Comparison of ENCODE assay signal across 8 cellular contexts in genomic region chr16:426906-427249, GRCh38. TPM values are rescaled to one million over a fixed set of nuclear protein-coding genes. Genes with fewer than 3 reads are reported as not detected.
DNase-seq lines count a peak whose midpoint lies in the region; ATAC-seq and TF ChIP-seq lines count a peak whose summit lies in the region.

No MANE protein-coding gene starts in this region.

- DNase-seq in activated CD4-positive, alpha-beta T cell treated with anti-CD3 and anti-CD28 coated beads, Interleukin-2, amount 10 ng/mL, durations not matched to agents 7 days and 5 days = no peak
- DNase-seq in activated CD4-positive, alpha-beta T cell treated with anti-CD3 and anti-CD28 coated beads, Interleukin-2, amount 50 U/mL, for 48 hours = no peak
- DNase-seq in activated naive CD8-positive, alpha-beta T cell treated with anti-CD3 and anti-CD28 coated beads, Interleukin-2, amount 10 ng/mL, durations not matched to agents 7 days and 5 days = no peak
- DNase-seq in tibial nerve (ENCODE audit: low spot score in 2 of 2) (peak in 1 of 2 donors; percentile 14), UCSD-AML1 (lab: John Stamatoyannopoulos, UW; ENCODE audit: unreplicated experiment) (no peak), dermis blood vessel endothelial cell (no peak), cerebellar cortex (ENCODE audit: low spot score) (no peak)

- TF ChIP-seq RAD21 in liver (IDR thresholded peaks at IDR 0.05) = no peak

- CTCF ChIA-PET in activated CD4-positive, alpha-beta T cell treated with anti-CD3 and anti-CD28 coated beads, Interleukin-2, amount 10 ng/mL, durations not matched to agents 7 days and 5 days (lab: Charles Lee) = no interaction called here

- POLR2A ChIA-PET in activated CD4-positive, alpha-beta T cell treated with anti-CD3 and anti-CD28 coated beads, Interleukin-2, amount 10 ng/mL, durations not matched to agents 7 days and 5 days (lab: Charles Lee) = no interaction called here
- POLR2A ChIA-PET in activated naive CD8-positive, alpha-beta T cell treated with anti-CD3 and anti-CD28 coated beads, Interleukin-2, amount 10 ng/mL, durations not matched to agents 7 days and 5 days (lab: Charles Lee) = interaction anchor here (0.9 to 2.4 kb wide), 2 partner anchors 26 to 99 kb away, joined by 3 to 13 read pairs; partner anchors contain the start of gene DECR2

- no peak for TF ChIP-seq POLR2A in tibial nerve (IDR thresholded peaks at IDR 0.05)

- peaks cover 5% of the 10 kb centered on the region for H3K36me3 Mint-ChIP-seq in activated CD4-positive, alpha-beta T cell treated with anti-CD3 and anti-CD28 coated beads, Interleukin-2, amount 10 ng/mL, durations not matched to agents 7 days and 5 days (ENCODE audit: low read depth)
- peaks cover 6% of the 10 kb centered on the region for H3K36me3 Mint-ChIP-seq in activated naive CD8-positive, alpha-beta T cell treated with anti-CD3 and anti-CD28 coated beads, Interleukin-2, amount 10 ng/mL, durations not matched to agents 7 days and 5 days

- ATAC-seq in activated naive CD8-positive, alpha-beta T cell treated with anti-CD3 and anti-CD28 coated beads, Interleukin-2, amount 10 ng/mL, durations not matched to agents 7 days and 5 days (ENCODE audit: low read depth) = no peak

- H3K9me3 ChIP-seq in liver (ENCODE audit: control insufficient read depth in 4 of 4, low read length in 3 of 4) (no peaks in the 10 kb centered on the region), tibial nerve (no peaks in the 10 kb centered on the region)

- no peak for TF ChIP-seq CTCF in liver (IDR thresholded peaks at IDR 0.05; ENCODE audit: low read depth, low read length, missing input control)
- TF ChIP-seq CTCF in tibial nerve (IDR thresholded peaks at IDR 0.05) = no peak

- H3K27ac Mint-ChIP-seq in activated CD4-positive, alpha-beta T cell treated with anti-CD3 and anti-CD28 coated beads, Interleukin-2, amount 10 ng/mL, durations not matched to agents 7 days and 5 days = peak overlapping the region; percentile 48
- peak overlapping the region; percentile 30 for H3K27ac Mint-ChIP-seq in activated naive CD8-positive, alpha-beta T cell treated with anti-CD3 and anti-CD28 coated beads, Interleukin-2, amount 10 ng/mL, durations not matched to agents 7 days and 5 days

- H3K36me3 ChIP-seq in liver (ENCODE audit: control insufficient read depth in 4 of 4, insufficient read depth in 3 of 4, low read depth in 1 of 4, low read length in 3 of 4) (no peaks in the 10 kb centered on the region), tibial nerve (peaks cover 0 to 5% (median 0%) of the 10 kb centered on the region in 3 donors)

- H3K4me1 ChIP-seq in liver (ENCODE audit: control insufficient read depth in 4 of 4, insufficient read depth in 4 of 4, low read length in 3 of 4) (peaks cover 5 to 25% (median 19%) of the 10 kb centered on the region in 4 donors), tibial nerve (peaks cover 0 to 41% (median 20%) of the 10 kb centered on the region in 4 donors)

- H3K9me3 Mint-ChIP-seq in activated CD4-positive, alpha-beta T cell treated with anti-CD3 and anti-CD28 coated beads, Interleukin-2, amount 10 ng/mL, durations not matched to agents 7 days and 5 days = no peaks in the 10 kb centered on the region
- H3K9me3 Mint-ChIP-seq in activated naive CD8-positive, alpha-beta T cell treated with anti-CD3 and anti-CD28 coated beads, Interleukin-2, amount 10 ng/mL, durations not matched to agents 7 days and 5 days = no peaks in the 10 kb centered on the region

- peaks cover 28% of the 10 kb centered on the region for H3K4me1 Mint-ChIP-seq in activated CD4-positive, alpha-beta T cell treated with anti-CD3 and anti-CD28 coated beads, Interleukin-2, amount 10 ng/mL, durations not matched to agents 7 days and 5 days
- H3K4me1 Mint-ChIP-seq in activated naive CD8-positive, alpha-beta T cell treated with anti-CD3 and anti-CD28 coated beads, Interleukin-2, amount 10 ng/mL, durations not matched to agents 7 days and 5 days = peaks cover 22% of the 10 kb centered on the region

- H3K9ac ChIP-seq in liver (ENCODE audit: low read depth in 1 of 2, low read length in 2 of 2) = peak overlapping the region in 1 of 2 donors; percentile 3

- H3K27ac ChIP-seq in liver (ENCODE audit: low read depth in 1 of 2, low read length in 2 of 2) (no peak overlapping the region), tibial nerve (peak overlapping the region in 3 of 4 donors; percentile 21 to 98 (median 32))

- 46% methylated on average over 13 of the region's 13 CpGs for WGBS in liver
- WGBS in tibial nerve, 2 donors = 2 to 5% methylated on average over 11 to 13 of the region's 13 CpGs

- H3K4me3 Mint-ChIP-seq in activated CD4-positive, alpha-beta T cell treated with anti-CD3 and anti-CD28 coated beads, Interleukin-2, amount 10 ng/mL, durations not matched to agents 7 days and 5 days = peak overlapping the region; percentile 69
- H3K4me3 Mint-ChIP-seq in activated naive CD8-positive, alpha-beta T cell treated with anti-CD3 and anti-CD28 coated beads, Interleukin-2, amount 10 ng/mL, durations not matched to agents 7 days and 5 days = peak overlapping the region; percentile 72

- TF ChIP-seq EP300 in tibial nerve (IDR thresholded peaks at IDR 0.05) = no peak

- H3K4me3 ChIP-seq in liver (ENCODE audit: low read depth in 1 of 3, low read length in 3 of 3) (peak overlapping the region; percentile 43 to 88 (median 73)), tibial nerve (peak overlapping the region; percentile 42 to 88 (median 66))

- H3K27me3 Mint-ChIP-seq in activated CD4-positive, alpha-beta T cell treated with anti-CD3 and anti-CD28 coated beads, Interleukin-2, amount 10 ng/mL, durations not matched to agents 7 days and 5 days = peaks cover 11% of the 10 kb centered on the region
- H3K27me3 Mint-ChIP-seq in activated naive CD8-positive, alpha-beta T cell treated with anti-CD3 and anti-CD28 coated beads, Interleukin-2, amount 10 ng/mL, durations not matched to agents 7 days and 5 days = peaks cover 14% of the 10 kb centered on the region

- H3K27me3 ChIP-seq in liver (ENCODE audit: control insufficient read depth in 4 of 4, insufficient read depth in 4 of 4, low read length in 3 of 4) (no peaks in the 10 kb centered on the region), tibial nerve (no peaks in the 10 kb centered on the region)

TF ChIP-seq in liver, 16 proteins besides CTCF, POLR2A, EP300 and RAD21 (continues in another document):
- no peak for TF ChIP-seq RXRA (IDR thresholded peaks at IDR 0.05)
- TF ChIP-seq JUND (IDR thresholded peaks at IDR 0.05) = no peak
- TF ChIP-seq GABPA (IDR thresholded peaks at IDR 0.05 in 1 of 2, conservative IDR thresholded peaks at IDR 0.05 in 1 of 2) = no peak
- no peak for TF ChIP-seq MAX (IDR thresholded peaks at IDR 0.05)
- TF ChIP-seq YY1 (IDR thresholded peaks at IDR 0.05) = no peak
- no peak for TF ChIP-seq NR2F2 (IDR thresholded peaks at IDR 0.05)
- no peak for TF ChIP-seq FOXA1 (IDR thresholded peaks at IDR 0.05)
- no peak for TF ChIP-seq ATF3 (IDR thresholded peaks at IDR 0.05)
- TF ChIP-seq TAF1 (conservative IDR thresholded peaks at IDR 0.05) = no peak

RNA-seq across cellular contexts. Expression of gene RAB11FIP3, which starts 1.4 kb away (rescaled TPM):
- 10 to 100 TPM; 22.7 to 26.0 TPM for total RNA-seq in activated CD4-positive, alpha-beta T cell treated with anti-CD3 and anti-CD28 coated beads, Interleukin-2, amount 10 ng/mL, durations not matched to agents 7 days and 5 days
- total RNA-seq in activated naive CD8-positive, alpha-beta T cell treated with anti-CD3 and anti-CD28 coated beads, Interleukin-2, amount 10 ng/mL, durations not matched to agents 7 days and 5 days = 10 to 100 TPM; 28.8 to 29.3 TPM
- total RNA-seq in liver = 10 to 100 TPM in 1 of 2 donors, 1 to 10 TPM in 1; 8.8 to 29.4 TPM
- polyA plus RNA-seq in liver = 10 to 100 TPM in 1 of 2 donors, 1 to 10 TPM in 1; 3.5 to 22.6 TPM
- total RNA-seq in tibial nerve = 100 to 1,000 TPM in 1 of 4 donors, 10 to 100 TPM in 3; 30.2 to 128 (median 54.6) TPM
- 34.9 and 46.8 TPM in 2 replicates for total RNA-seq in dermis blood vessel endothelial cell

RNA-seq across cellular contexts. Expression of gene DECR2, which starts 25.2 kb away (rescaled TPM):
- 1 to 10 TPM; 5.3 to 6.9 TPM for total RNA-seq in activated CD4-positive, alpha-beta T cell treated with anti-CD3 and anti-CD28 coated beads, Interleukin-2, amount 10 ng/mL, durations not matched to agents 7 days and 5 days
- total RNA-seq in activated naive CD8-positive, alpha-beta T cell treated with anti-CD3 and anti-CD28 coated beads, Interleukin-2, amount 10 ng/mL, durations not matched to agents 7 days and 5 days = 1 to 10 TPM; 5.6 to 7.9 TPM
- total RNA-seq in liver (100 to 1,000 TPM in 1 of 2 donors, 10 to 100 TPM in 1; 42.2 to 119 TPM), tibial nerve (10 to 100 TPM; 20.3 to 68.4 (median 33.6) TPM), dermis blood vessel endothelial cell (13.4 and 17.5 TPM in 2 replicates)
- polyA plus RNA-seq in liver = 100 to 1,000 TPM; 133 to 210 TPM

RNA-seq across cellular contexts. Expression of gene NME4, which starts 29.9 kb away (rescaled TPM):
- total RNA-seq in activated CD4-positive, alpha-beta T cell treated with anti-CD3 and anti-CD28 coated beads, Interleukin-2, amount 10 ng/mL, durations not matched to agents 7 days and 5 days = 10 to 100 TPM; 27.0 to 30.9 TPM
- 1 to 10 TPM; 8.2 to 8.8 TPM for total RNA-seq in activated naive CD8-positive, alpha-beta T cell treated with anti-CD3 and anti-CD28 coated beads, Interleukin-2, amount 10 ng/mL, durations not matched to agents 7 days and 5 days
- 10 to 100 TPM; 39.2 to 91.4 TPM for total RNA-seq in liver
- 100 to 1,000 TPM in 1 of 2 donors, 10 to 100 TPM in 1; 76.4 to 118 TPM for polyA plus RNA-seq in liver
- 10 to 100 TPM; 26.7 to 99.6 (median 47.8) TPM for total RNA-seq in tibial nerve
- 42.2 and 55.7 TPM in 2 replicates for total RNA-seq in dermis blood vessel endothelial cell

RNA-seq across cellular contexts. Expression of gene PGAP6, which starts 45.1 kb away (rescaled TPM):
- 10 to 100 TPM; 85.2 to 99.2 TPM for total RNA-seq in activated CD4-positive, alpha-beta T cell treated with anti-CD3 and anti-CD28 coated beads, Interleukin-2, amount 10 ng/mL, durations not matched to agents 7 days and 5 days
- 10 to 100 TPM; 58.9 to 59.0 TPM for total RNA-seq in activated naive CD8-positive, alpha-beta T cell treated with anti-CD3 and anti-CD28 coated beads, Interleukin-2, amount 10 ng/mL, durations not matched to agents 7 days and 5 days
- 10 to 100 TPM; 34.4 to 41.7 TPM for total RNA-seq in liver
- polyA plus RNA-seq in liver = 10 to 100 TPM; 18.9 to 50.5 TPM
- 10 to 100 TPM; 22.7 to 69.3 (median 36.7) TPM for total RNA-seq in tibial nerve
- total RNA-seq in dermis blood vessel endothelial cell = 98.2 and 132 TPM in 2 replicates

RNA-seq across cellular contexts. Expression of gene MRPL28, which starts 56.5 kb away (rescaled TPM):
- 10 to 100 TPM; 78.4 to 80.0 TPM for total RNA-seq in activated CD4-positive, alpha-beta T cell treated with anti-CD3 and anti-CD28 coated beads, Interleukin-2, amount 10 ng/mL, durations not matched to agents 7 days and 5 days
- 10 to 100 TPM; 64.4 to 67.5 TPM for total RNA-seq in activated naive CD8-positive, alpha-beta T cell treated with anti-CD3 and anti-CD28 coated beads, Interleukin-2, amount 10 ng/mL, durations not matched to agents 7 days and 5 days
- total RNA-seq in liver (10 to 100 TPM; 28.3 to 41.5 TPM), tibial nerve (10 to 100 TPM; 45.1 to 79.5 (median 65.3) TPM), dermis blood vessel endothelial cell (85.9 and 103 TPM in 2 replicates)
- 10 to 100 TPM; 58.6 to 63.4 TPM for polyA plus RNA-seq in liver

Comparison
In these comparisons a context has a peak if more than half of its experiments do, and no peak if none do; other contexts are left out.
1. H3K27ac ChIP-seq: peak in tibial nerve (3 of 4); none in liver (0 of 2).